21 cellular contexts compared by ENCODE assay signal in the genomic region with DNA sequence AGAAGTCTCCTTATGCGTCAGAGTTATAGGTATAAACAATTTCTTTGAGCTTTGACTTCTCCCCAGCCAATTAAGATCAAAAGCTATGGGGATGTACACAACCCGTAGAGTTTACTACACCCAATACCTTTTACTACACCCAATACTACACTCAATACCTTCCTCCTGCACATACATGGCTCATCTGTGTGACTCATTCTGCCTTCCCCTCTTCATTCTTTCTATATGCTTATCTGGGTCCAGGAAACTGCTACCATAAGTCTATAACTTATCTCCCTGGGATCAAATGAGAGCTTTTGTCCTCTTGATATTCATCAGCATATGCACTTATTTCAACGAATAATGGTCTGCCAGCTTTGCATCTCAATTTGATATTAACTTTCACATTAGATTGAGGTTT. TPM values are rescaled to one million over a fixed set of nuclear protein-coding genes. Genes with fewer than 3 reads are reported as not detected.
DNase-seq lines count a peak whose midpoint lies in the region; ATAC-seq, FAIRE-seq and TF ChIP-seq lines count a peak whose summit lies in the region.
"Had no signal": no experiment of that assay in that cellular context is flagged by ENCODE, and none has a peak within 500 bp of the region (broad histone marks: within the 10 kb centered on the region; RNA-seq: fewer than 3 reads in every experiment).

No MANE protein-coding gene starts in this region.

- no peak overlapping the region for H3K27ac ChIP-seq in astrocyte (ENCODE audit: low read depth, low read length)
- peak overlapping the region; percentile 33 for H3K27ac ChIP-seq in keratinocyte (ENCODE audit: control insufficient read depth, insufficient read depth, low read length)
- H3K27ac ChIP-seq: coronary artery, lower lobe of right lung, psoas muscle, skin epidermis had no signal

- no peaks in the 10 kb centered on the region for H3K27me3 ChIP-seq in astrocyte (ENCODE audit: insufficient read depth, low read length)
- H3K27me3 ChIP-seq in keratinocyte (ENCODE audit: control insufficient read depth, extremely low read depth, insufficient read depth, low read length): no peaks in the 10 kb centered on the region

- no peaks in the 10 kb centered on the region for H3K9me3 Mint-ChIP-seq in astrocyte (ENCODE audit: unreplicated experiment)

- no peak overlapping the region for H3K9ac ChIP-seq in astrocyte (ENCODE audit: low read length)
- H3K9ac ChIP-seq in keratinocyte (ENCODE audit: control insufficient read depth, extremely low read depth, insufficient read depth, low read length): no peak overlapping the region

- H3K9me1 ChIP-seq in keratinocyte (ENCODE audit: control insufficient read depth, extremely low read depth, insufficient read depth, low read length): no peaks in the 10 kb centered on the region

- dilution Hi-C loops in keratinocyte (cut with MboI; ENCODE audit: extremely low pct_ligation_motif_present, low sequenced_read_pairs): no loop called here

- DNase-seq in EL: peak; percentile 11
- DNase-seq in HPDE6-E6E7 (ENCODE audit: extremely low spot score): peak; percentile 3
- DNase-seq in astrocyte (ENCODE audit: low read depth): no peak
- peak; percentile 23 for DNase-seq in keratinocyte (ENCODE audit: low read depth, low spot score)
- DNase-seq in T1000 (lab: John Stamatoyannopoulos, UW): no peak
- DNase-seq: activated effector memory CD4-positive, alpha-beta T cell treated with Interleukin-2 at 50 U/mL for 16 hours; H9; immature natural killer cell; Karpas-422; lower lobe of right lung; NCI-H187 treated with DMSO at 0.1 percent for 48 hours; NCI-H748 treated with DMSO at 0.1 percent for 48 hours; psoas muscle; stimulated activated CD4-positive, alpha-beta T cell treated with anti-CD3 and anti-CD28 coated beads, Interleukin-1b, Interleukin-23, amount 100 ng/mL, for 48 hours had no signal

- no peaks in the 10 kb centered on the region for H3K36me3 ChIP-seq in astrocyte (ENCODE audit: insufficient read depth, low read length)
- H3K36me3 ChIP-seq in keratinocyte (ENCODE audit: control insufficient read depth in 2 of 2, extremely low read depth in 1 of 2, insufficient read depth in 2 of 2, low read length in 2 of 2): peaks cover 0 to 3% of the 10 kb centered on the region in 2 experiments
- H3K36me3 ChIP-seq: lower lobe of right lung had no signal

- H4K20me1 ChIP-seq in astrocyte (ENCODE audit: insufficient read depth, low read length) (peaks cover 30% of the 10 kb centered on the region), keratinocyte (ENCODE audit: control insufficient read depth, extremely low read depth, insufficient read depth, low read length) (no peaks in the 10 kb centered on the region)

- peak; percentile 49 for FAIRE-seq in astrocyte (lab: Jason Lieb, UNC)
- FAIRE-seq in keratinocyte (lab: Jason Lieb, UNC): peak; percentile 91
- FAIRE-seq: GM18507, HTR-8/SVneo had no signal

- ATAC-seq in HG03139 (IDR thresholded peaks at IDR 0.05; ENCODE audit: unreplicated experiment) (no peak), HG03135 (IDR thresholded peaks at IDR 0.05; ENCODE audit: unreplicated experiment) (no peak)
- ATAC-seq: lower lobe of right lung, psoas muscle had no signal

- peaks cover 97% of the 10 kb centered on the region for H3K79me2 ChIP-seq in astrocyte (ENCODE audit: insufficient read depth, low read length)
- peaks cover 69% of the 10 kb centered on the region for H3K79me2 ChIP-seq in keratinocyte (ENCODE audit: control insufficient read depth, insufficient read depth, low read length)

- H3K4me3 ChIP-seq in astrocyte (ENCODE audit: insufficient read depth, low read depth, low read length) (no peak overlapping the region), keratinocyte (ENCODE audit: control insufficient read depth in 2 of 3, extremely low read depth in 1 of 3, insufficient read depth in 2 of 3, low read depth in 1 of 3, low read length in 3 of 3) (no peak overlapping the region)
- H3K4me3 ChIP-seq: coronary artery, lower lobe of right lung, psoas muscle, skin epidermis had no signal

- H3K4me1 ChIP-seq in astrocyte (ENCODE audit: insufficient read depth, low read length) (peaks cover 5% of the 10 kb centered on the region), keratinocyte (ENCODE audit: control insufficient read depth, extremely low read depth, insufficient read depth, low read length) (peaks cover 17% of the 10 kb centered on the region)
- H3K4me1 ChIP-seq: lower lobe of right lung, psoas muscle had no signal

- no peak overlapping the region for H3K27ac Mint-ChIP-seq in astrocyte (ENCODE audit: unreplicated experiment)
- H3K27ac Mint-ChIP-seq: immature natural killer cell had no signal

- H2AFZ ChIP-seq in astrocyte (ENCODE audit: low read depth, low read length) (no peak overlapping the region), keratinocyte (ENCODE audit: control insufficient read depth, low read length) (no peak overlapping the region)

- no peaks in the 10 kb centered on the region for H3K36me3 Mint-ChIP-seq in astrocyte (ENCODE audit: low read depth, unreplicated experiment)
- H3K36me3 Mint-ChIP-seq: immature natural killer cell had no signal

- no peak overlapping the region for H3K4me3 Mint-ChIP-seq in astrocyte (ENCODE audit: unreplicated experiment)
- H3K4me3 Mint-ChIP-seq: CD14-positive monocyte, H9, immature natural killer cell had no signal

- H3K9me3 ChIP-seq in astrocyte (ENCODE audit: insufficient read depth, low read depth, low read length): no peaks in the 10 kb centered on the region
- H3K9me3 ChIP-seq in keratinocyte (ENCODE audit: control insufficient read depth, low read depth, low read length): no peaks in the 10 kb centered on the region
- H3K9me3 ChIP-seq: lower lobe of right lung, psoas muscle had no signal

- TF ChIP-seq CTCF in astrocyte (IDR thresholded peaks at IDR 0.05; ENCODE audit: insufficient read depth, low read depth, low read length): no peak
- TF ChIP-seq CTCF in keratinocyte (optimal IDR thresholded peaks at IDR 0.05 in 1 of 3, IDR thresholded peaks at IDR 0.05 in 1 of 3, conservative IDR thresholded peaks at IDR 0.05 in 1 of 3; ENCODE audit: extremely low read depth in 1 of 3, insufficient read depth in 2 of 3, low read length in 3 of 3): no peak

- no peak overlapping the region for H3K4me2 ChIP-seq in astrocyte (ENCODE audit: low read length)
- H3K4me2 ChIP-seq in keratinocyte (ENCODE audit: control insufficient read depth, extremely low read depth, insufficient read depth, low read depth, low read length): peak overlapping the region; percentile 45

- peaks cover 20% of the 10 kb centered on the region for H3K4me1 Mint-ChIP-seq in astrocyte (ENCODE audit: low read depth, unreplicated experiment)
- H3K4me1 Mint-ChIP-seq: immature natural killer cell had no signal

- no peaks in the 10 kb centered on the region for H3K27me3 Mint-ChIP-seq in astrocyte (ENCODE audit: low read depth, unreplicated experiment)

RNA-seq across cellular contexts. Expression of gene ANKRD50, which starts 28.2 kb away (rescaled TPM):
- total RNA-seq in astrocyte: 25.0 and 29.4 TPM in 2 replicates
- 14.8 to 21.6 TPM (median 16.5 TPM) in 3 replicates for polyA plus RNA-seq in keratinocyte
- 17.7 TPM for polyA plus RNA-seq in keratinocyte (2011; ENCODE audit: low read depth)
- polyA plus RNA-seq in keratinocyte (2011; cell fraction: cytosol; rRNA removed): 6.4 and 11.9 TPM in 2 replicates
- polyA plus RNA-seq in keratinocyte (2011; cell fraction: nucleus; rRNA removed): 24.5 and 31.1 TPM in 2 replicates
- polyA plus RNA-seq in keratinocyte (2012; ENCODE audit: low replicate concordance): 9.5 and 16.2 TPM in 2 replicates
- polyA minus RNA-seq in keratinocyte: 12.4 to 106 TPM (median 64.9 TPM) in 3 replicates
- 20.5 TPM for polyA minus RNA-seq in keratinocyte (2011; cell fraction: cytosol; rRNA and poly(A)+ RNA removed)
- 59.9 and 126 TPM in 2 replicates for polyA minus RNA-seq in keratinocyte (2011; cell fraction: nucleus; rRNA and poly(A)+ RNA removed)

Comparison
In these comparisons a context has a peak if more than half of its experiments do, and no peak if none do; other contexts are left out.
1. DNase-seq: peak in EL (single experiment), HPDE6-E6E7 (single experiment) and keratinocyte (single experiment); none in astrocyte (single experiment) and T1000 (single experiment).